Comparison of ENCODE assay signal across 15 cellular contexts in the genomic region with DNA sequence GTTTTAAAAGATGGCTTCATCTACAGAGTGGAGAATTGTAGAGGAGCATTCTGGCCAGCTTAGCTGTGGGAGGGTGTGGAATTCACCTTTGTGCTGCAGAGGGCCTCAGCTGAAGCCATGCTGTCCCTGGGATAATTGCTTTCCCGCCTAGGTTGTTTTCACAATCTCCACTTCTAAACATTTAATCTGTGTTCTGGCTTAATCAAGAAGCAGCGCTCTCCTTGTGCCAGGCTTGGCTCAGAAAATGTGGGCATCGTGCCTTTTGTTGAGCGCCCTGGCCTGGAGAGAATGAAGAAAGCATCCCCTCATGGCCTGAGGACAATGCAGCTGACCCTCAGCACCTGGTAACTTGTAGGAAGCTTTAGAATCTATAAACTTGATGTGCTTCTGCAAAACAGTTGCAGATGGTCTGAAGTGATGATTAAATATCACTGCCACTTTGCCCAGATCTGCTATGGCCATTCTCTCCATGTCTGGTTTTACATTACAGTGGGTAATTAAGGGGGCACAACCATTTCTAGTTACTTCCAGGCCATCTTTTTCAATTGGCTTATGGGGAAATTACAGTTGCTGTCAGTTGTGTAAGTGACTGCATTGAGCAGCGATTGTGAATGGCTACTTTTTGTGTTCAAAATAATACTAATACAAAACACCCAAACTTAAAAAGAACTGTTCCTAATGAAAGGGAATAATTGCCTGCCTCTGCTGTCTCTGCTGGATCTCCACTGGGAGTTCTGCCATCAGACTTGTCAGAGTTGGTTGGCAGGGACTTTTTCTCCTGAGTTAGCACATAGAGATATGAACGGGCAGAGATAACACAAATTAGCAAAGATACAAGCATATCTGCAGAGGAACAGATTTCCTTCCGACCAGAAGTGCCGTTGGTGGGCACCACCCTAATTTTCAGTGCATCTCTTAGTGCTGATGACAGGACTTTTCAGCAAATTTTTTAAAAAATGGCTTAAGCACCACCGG. TPM values are rescaled to one million over a fixed set of nuclear protein-coding genes. Genes with fewer than 3 reads are reported as not detected.
DNase-seq lines count a peak whose midpoint lies in the region; ATAC-seq, FAIRE-seq and TF ChIP-seq lines count a peak whose summit lies in the region.
"Had no signal": no experiment of that assay in that cellular context is flagged by ENCODE, and none has a peak within 500 bp of the region (broad histone marks: within the 10 kb centered on the region; RNA-seq: fewer than 3 reads in every experiment).

No MANE protein-coding gene starts in this region.

- H3K9me3 Mint-ChIP-seq in GM23338 = no peaks in the 10 kb centered on the region
- peaks cover 2% of the 10 kb centered on the region for H3K9me3 Mint-ChIP-seq in activated naive CD8-positive, alpha-beta T cell treated with anti-CD3 and anti-CD28 coated beads for 36 hours

- H3K4me1 Mint-ChIP-seq in GM23338 = peaks cover 5% of the 10 kb centered on the region
- peaks cover 26% of the 10 kb centered on the region for H3K4me1 Mint-ChIP-seq in activated naive CD8-positive, alpha-beta T cell treated with anti-CD3 and anti-CD28 coated beads for 36 hours

- H3K27me3 Mint-ChIP-seq in GM23338 (ENCODE audit: insufficient read depth, low read depth, poor library complexity) = peaks cover 2% of the 10 kb centered on the region
- no peaks in the 10 kb centered on the region for H3K27me3 Mint-ChIP-seq in activated naive CD8-positive, alpha-beta T cell treated with anti-CD3 and anti-CD28 coated beads for 36 hours
- H3K27me3 Mint-ChIP-seq: B cell had no signal

- intact Hi-C loops in PC-9 (cut with micrococcal nuclease; ENCODE audit: unreplicated experiment) = loop anchor here (1.0 kb wide), 2 partner anchors 18 to 281 kb away; partner anchors contain the start of gene CTNNBL1
- intact Hi-C loops in pancreas (cut with DNase I) = no loop called here

- H2AFZ ChIP-seq in GM23338 = no peak overlapping the region
- H2AFZ ChIP-seq in PC-9 = no peak overlapping the region

- H3K4me2 ChIP-seq in GM23338 = no peak overlapping the region
- no peak overlapping the region for H3K4me2 ChIP-seq in PC-9

- TF ChIP-seq CTCF in GM23338 (conservative IDR thresholded peaks at IDR 0.05; ENCODE audit: low read depth in 2 of 2) = no peak
- TF ChIP-seq CTCF in PC-9 (conservative IDR thresholded peaks at IDR 0.05) = no peak
- TF ChIP-seq CTCF in cardiac muscle cell (IDR thresholded peaks at IDR 0.05; ENCODE audit: low read depth, low read length) = no peak
- no peak for TF ChIP-seq CTCF in pancreas (IDR thresholded peaks at IDR 0.05)

- no TSS peak for BruUV-seq in PC-9 (replicated peaks; lab: Mats Ljungman, UMichigan)

- peaks cover 33% of the 10 kb centered on the region for H4K20me1 ChIP-seq in GM23338 (replicated peaks; ENCODE audit: insufficient read depth)
- H4K20me1 ChIP-seq in PC-9 (ENCODE audit: insufficient read depth) = no peaks in the 10 kb centered on the region

- H3F3A ChIP-seq in GM23338 (replicated peaks; ENCODE audit: low read depth) (no peaks in the 10 kb centered on the region), PC-9 (ENCODE audit: insufficient read depth, low read depth) (peaks cover 10% of the 10 kb centered on the region)

- no peak for FAIRE-seq in pancreas (lab: Jason Lieb, UNC)

- POLR2A ChIA-PET in PC-9 (lab: Charles Lee; ENCODE audit: unreplicated experiment) = interaction anchor here (0.6 kb wide), 1 partner anchor 8 kb away, joined by 3 read pairs; no protein-coding TSS in a partner anchor

- H3K36me3 ChIP-seq in GM23338 (ENCODE audit: insufficient read depth) = no peaks in the 10 kb centered on the region
- no peaks in the 10 kb centered on the region for H3K36me3 ChIP-seq in PC-9 (ENCODE audit: low read depth)
- no peaks in the 10 kb centered on the region for H3K36me3 ChIP-seq in cardiac muscle cell
- H3K36me3 ChIP-seq in pancreas = no peaks in the 10 kb centered on the region

- H3K27ac Mint-ChIP-seq in GM23338 = no peak overlapping the region
- H3K27ac Mint-ChIP-seq in activated naive CD8-positive, alpha-beta T cell treated with anti-CD3 and anti-CD28 coated beads for 36 hours = no peak overlapping the region
- H3K27ac Mint-ChIP-seq: B cell had no signal

- H3K27me3 ChIP-seq in GM23338 (ENCODE audit: insufficient read depth) (no peaks in the 10 kb centered on the region), PC-9 (ENCODE audit: insufficient read depth, low read depth) (no peaks in the 10 kb centered on the region), cardiac muscle cell (no peaks in the 10 kb centered on the region), pancreas (no peaks in the 10 kb centered on the region)

- H3K36me3 Mint-ChIP-seq in GM23338 (ENCODE audit: low read depth) = no peaks in the 10 kb centered on the region; the same call in 2 of the 3 replicates
- peaks cover 27% of the 10 kb centered on the region for H3K36me3 Mint-ChIP-seq in activated naive CD8-positive, alpha-beta T cell treated with anti-CD3 and anti-CD28 coated beads for 36 hours

- H3K9me2 ChIP-seq in GM23338 (ENCODE audit: insufficient read depth) = no peaks in the 10 kb centered on the region
- H3K9me2 ChIP-seq in PC-9 (ENCODE audit: insufficient read depth) = no peaks in the 10 kb centered on the region

- H3K4me1 ChIP-seq in GM23338 (ENCODE audit: insufficient read depth) (peaks cover 3% of the 10 kb centered on the region; the same call in 1 of the 2 replicates), PC-9 (replicated peaks; ENCODE audit: insufficient read depth) (peaks cover 20% of the 10 kb centered on the region), cardiac muscle cell (ENCODE audit: low read depth) (peaks cover 59% of the 10 kb centered on the region), pancreas (peaks cover 0 to 17% (median 8%) of the 10 kb centered on the region in 3 donors)

- peaks cover 95% of the 10 kb centered on the region for H3K79me2 ChIP-seq in GM23338 (replicated peaks; ENCODE audit: insufficient read depth)
- H3K79me2 ChIP-seq in PC-9 (ENCODE audit: low read depth) = peaks cover 63% of the 10 kb centered on the region

- DNase-seq in GM23338 (ENCODE audit: low spot score) = no peak
- DNase-seq in PC-9 = no peak
- DNase-seq in cardiac muscle cell (ENCODE audit: low read depth in 1 of 2, low spot score in 1 of 2) = no peak
- no peak for DNase-seq in pancreas
- DNase-seq in COLO668 (lab: John Stamatoyannopoulos, UW; ENCODE audit: unreplicated experiment) = no peak
- no peak for DNase-seq in activated naive CD8-positive, alpha-beta T cell treated with anti-CD3 and anti-CD28 coated beads for 36 hours
- DNase-seq: activated CD4-positive, CD25-positive, alpha-beta regulatory T cell treated with anti-CD3 and anti-CD28 coated beads, Interleukin-2, amount 50 U/mL, for 72 hours; activated T-cell treated with anti-CD3 and anti-CD28 coated beads, Interleukin-2, amount 50 U/mL, for 1 hour; GDM1; Karpas-422; stimulated activated CD4-positive, alpha-beta T cell treated with anti-CD3 and anti-CD28 coated beads, Interleukin-4, amount 100 ng/mL, for 4 hours; stimulated activated naive CD8-positive, alpha-beta T cell treated with anti-CD3 and anti-CD28 coated beads, Interleukin-15, Interleukin-2, amounts not matched to agents 100 U/mL and 50 U/mL, for 24 hours had no signal

- ATAC-seq in GM23338 = peak; percentile 50
- ATAC-seq in pancreas = peak; percentile 24 to 45 (median 37)
- ATAC-seq in HG03460 (IDR thresholded peaks at IDR 0.05; ENCODE audit: unreplicated experiment) = no peak
- ATAC-seq in GM19397 (IDR thresholded peaks at IDR 0.05; ENCODE audit: unreplicated experiment) = no peak
- ATAC-seq: stimulated activated naive CD8-positive, alpha-beta T cell treated with anti-CD3 and anti-CD28 coated beads, Interleukin-15, Interleukin-2, amounts not matched to agents 100 U/mL and 50 U/mL, for 24 hours had no signal

- H3K4me3 ChIP-seq in GM23338 (no peak overlapping the region), PC-9 (no peak overlapping the region), cardiac muscle cell (no peak overlapping the region), pancreas (no peak overlapping the region)

- WGBS in pancreas, 2 donors = 33 to 41% methylated on average over 9 of the region's 9 CpGs

- CTCF ChIA-PET in PC-9 (lab: Charles Lee) = no interaction called here

- no peak overlapping the region for H3K27ac ChIP-seq in GM23338 (ENCODE audit: low read depth)
- peak overlapping the region; percentile 59 for H3K27ac ChIP-seq in PC-9
- H3K27ac ChIP-seq in cardiac muscle cell = peak overlapping the region; percentile 53
- no peak overlapping the region for H3K27ac ChIP-seq in pancreas

- H3K9me3 ChIP-seq in PC-9 (ENCODE audit: insufficient read depth, low read depth) = no peaks in the 10 kb centered on the region
- H3K9me3 ChIP-seq in cardiac muscle cell (ENCODE audit: low read depth) = no peaks in the 10 kb centered on the region
- H3K9me3 ChIP-seq in pancreas = no peaks in the 10 kb centered on the region

- H3K4me3 Mint-ChIP-seq in GM23338 = no peak overlapping the region
- no peak overlapping the region for H3K4me3 Mint-ChIP-seq in activated naive CD8-positive, alpha-beta T cell treated with anti-CD3 and anti-CD28 coated beads for 36 hours
- H3K4me3 Mint-ChIP-seq: B cell had no signal

TF ChIP-seq in GM23338, 12 proteins besides CTCF, POLR2A, EP300 and RAD21 (continues in another document):
- TF ChIP-seq ETS1 (IDR thresholded peaks at IDR 0.05) (no peak), STAT1 (IDR thresholded peaks at IDR 0.05; ENCODE audit: unreplicated experiment) (no peak), EZH2phosphoT487 (IDR thresholded peaks at IDR 0.05; ENCODE audit: unreplicated experiment) (no peak), ZNF114 (CRISPR knock-in tag; IDR thresholded peaks at IDR 0.05) (no peak), NANOG (IDR thresholded peaks at IDR 0.05; ENCODE audit: borderline replicate concordance) (no peak), CREB1 (CRISPR knock-in tag; IDR thresholded peaks at IDR 0.05; ENCODE audit: low read depth) (no peak), EZH2 (IDR thresholded peaks at IDR 0.05; ENCODE audit: low read depth, unreplicated experiment) (no peak)

RNA-seq across cellular contexts. Expression of gene CTNNBL1, which starts 18.4 kb away (rescaled TPM):
- total RNA-seq in GM23338 (2014; rRNA removed; shearing (Covaris generic)) = 36.3 and 46.1 TPM in 2 replicates
- polyA plus RNA-seq in GM23338 (2016; fragmentation: Nextera tagmentation; extraction: Ambion mirVana) (68.7 and 71.2 TPM in 2 replicates), cardiac muscle cell (68.6 and 76.2 TPM in 2 replicates), pancreas (10 to 100 TPM; 27.9 to 34.9 TPM)
- total RNA-seq in PC-9 (2021) (55.6 and 83.5 TPM in 2 replicates), cardiac muscle cell (32.9 and 37.0 TPM in 2 replicates), pancreas (10 to 100 TPM; 14.8 to 21.9 (median 20.7) TPM)
- total RNA-seq in activated naive CD8-positive, alpha-beta T cell treated with anti-CD3 and anti-CD28 coated beads for 36 hours = 10 to 100 TPM; 85.6 to 98.4 TPM

Comparison
In these comparisons a context has a peak if more than half of its experiments do, and no peak if none do; other contexts are left out.
1. ATAC-seq: peak in GM23338 (single experiment) and pancreas (4 of 4); none in HG03460 (single experiment) and GM19397 (single experiment).
2. H3K27ac ChIP-seq: peak in PC-9 (single experiment) and cardiac muscle cell (single experiment); none in GM23338 (single experiment) and pancreas (0 of 4).